ENCODE assay signal across 8 cellular contexts in the genomic region with DNA sequence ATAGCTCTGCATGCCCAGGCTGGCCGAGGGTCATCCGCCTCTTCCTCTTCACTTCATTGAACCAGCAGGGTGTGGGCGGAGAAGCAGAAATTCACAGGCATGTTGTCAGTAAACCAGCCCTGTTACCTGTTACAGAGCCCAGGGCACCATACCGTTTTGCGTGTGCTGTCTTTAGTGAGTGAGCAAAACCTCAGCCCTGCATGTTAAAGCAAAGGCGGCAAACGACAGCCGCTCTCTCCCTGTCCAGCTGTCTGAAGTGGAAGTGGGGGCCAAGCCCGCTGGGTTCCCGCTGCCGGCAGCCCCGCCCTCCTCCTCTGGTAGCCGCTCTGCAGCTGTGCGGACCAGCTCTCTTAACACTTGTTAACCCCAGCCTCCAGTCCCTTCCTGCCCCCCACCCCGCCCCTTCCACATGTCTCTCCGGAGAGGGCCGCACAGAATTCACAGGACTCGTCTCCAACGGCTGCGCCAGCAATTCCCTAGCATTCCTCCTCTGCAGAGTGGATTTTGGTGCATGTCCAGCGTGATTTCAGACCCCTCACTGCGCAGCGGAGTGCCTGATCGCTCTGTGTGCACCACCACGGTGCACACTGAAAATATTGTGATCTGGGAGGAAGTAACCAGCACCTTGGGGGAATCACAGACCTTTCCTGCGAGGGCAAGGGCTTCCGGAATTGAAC. TPM values are rescaled to one million over a fixed set of nuclear protein-coding genes. Genes with fewer than 3 reads are reported as not detected.
DNase-seq lines count a peak whose midpoint lies in the region; ATAC-seq and FAIRE-seq lines count a peak whose summit lies in the region.

No MANE protein-coding gene starts in this region.

- H3K27ac ChIP-seq in adipose tissue (ENCODE audit: low read depth, low read length) = peak overlapping the region; percentile 11
- peak overlapping the region; percentile 84 for H3K27ac ChIP-seq in right cardiac atrium (ENCODE audit: low read length)

- ATAC-seq in right cardiac atrium = peak; percentile 58 to 65

- no peaks in the 10 kb centered on the region for H3K9me3 ChIP-seq in right cardiac atrium (ENCODE audit: control insufficient read depth, low read length)

- H3K27me3 ChIP-seq in right cardiac atrium (ENCODE audit: control insufficient read depth, insufficient read depth) = no peaks in the 10 kb centered on the region

- WGBS in adipose tissue, 3 donors = 9 to 56% (median 9%) methylated on average over 27 of the region's 27 CpGs
- WGBS in right cardiac atrium = 11% methylated on average over 27 of the region's 27 CpGs

- FAIRE-seq in GM18507 (lab: Jason Lieb, UNC) = no peak

- peaks cover 21% of the 10 kb centered on the region for H3K4me1 ChIP-seq in right cardiac atrium (ENCODE audit: control insufficient read depth, insufficient read depth, low read length)

- DNase-seq in GM18507 (ENCODE audit: extremely low spot score, insufficient read length, low read depth) (peak; percentile 28), right cardiac atrium (peak; percentile 81 to 92 (median 91)), retina (peak; percentile 74), AML-193 (lab: John Stamatoyannopoulos, UW) (no peak), NCI-H128 (lab: John Stamatoyannopoulos, UW; ENCODE audit: unreplicated experiment) (no peak)
- no peak for DNase-seq in stimulated activated CD4-positive, alpha-beta T cell treated with anti-CD3 and anti-CD28 coated beads, Interleukin-2, amount 100 ng/mL, for 24 hours
- no peak for DNase-seq in activated CD4-positive, alpha-beta T cell treated with anti-CD3 and anti-CD28 coated beads for 48 hours

- intact Hi-C loops in right cardiac atrium (cut with DNase I) = no loop called here

- H3K4me3 ChIP-seq in right cardiac atrium (ENCODE audit: low read length) = peak overlapping the region; percentile 2

RNA-seq across cellular contexts. Expression of a gene that starts 12.7 kb away (rescaled TPM):
- polyA plus RNA-seq in adipose tissue (1 to 10 TPM; 4.8 to 7.9 (median 6.6) TPM), right cardiac atrium (5.1 TPM)
- total RNA-seq in right cardiac atrium = 10 to 100 TPM in 1 of 4 donors, 1 to 10 TPM in 3; 8.9 to 14.4 (median 9.3) TPM

RNA-seq across cellular contexts. Expression of a gene that starts 34.0 kb away (rescaled TPM):
- polyA plus RNA-seq in adipose tissue (1 to 10 TPM; 5.3 to 8.3 (median 5.4) TPM), right cardiac atrium (9.5 TPM)
- 10 to 100 TPM in 3 of 4 donors, 1 to 10 TPM in 1; 9.2 to 15.1 (median 13.6) TPM for total RNA-seq in right cardiac atrium

RNA-seq across cellular contexts. Expression of a gene that starts 36.8 kb away (rescaled TPM):
- polyA plus RNA-seq in adipose tissue = 1 to 10 TPM in 2 of 3 donors, under 1 TPM in 1; 0.61 to 3.3 (median 2.0) TPM
- total RNA-seq in right cardiac atrium = 1 to 10 TPM; 2.2 to 5.9 (median 4.0) TPM
- 4.8 TPM for polyA plus RNA-seq in right cardiac atrium

RNA-seq across cellular contexts. Expression of a gene that starts 42.9 kb away (rescaled TPM):
- 10 to 100 TPM in 2 of 3 donors, 1 to 10 TPM in 1; 7.0 to 57.6 (median 10.1) TPM for polyA plus RNA-seq in adipose tissue
- total RNA-seq in right cardiac atrium = 10 to 100 TPM in 3 of 4 donors, 1 to 10 TPM in 1; 7.2 to 64.0 (median 38.8) TPM
- polyA plus RNA-seq in right cardiac atrium = 79.6 TPM

Comparison
In these comparisons a context has a peak if more than half of its experiments do, and no peak if none do; other contexts are left out.
1. DNase-seq: peak in GM18507 (single experiment), right cardiac atrium (3 of 3) and retina (single experiment); none in AML-193 (0 of 2), NCI-H128 (single experiment), stimulated activated CD4-positive, alpha-beta T cell treated with anti-CD3 and anti-CD28 coated beads, Interleukin-2, amount 100 ng/mL, for 24 hours (0 of 2) and activated CD4-positive, alpha-beta T cell treated with anti-CD3 and anti-CD28 coated beads for 48 hours (single experiment).